In genomic region chr12:40451661-40452060, GRCh38 we compare ENCODE assay signal across 8 cellular contexts.
"Had no signal": no experiment of that assay in that cellular context is flagged by ENCODE, and none has a peak within 500 bp of the region (broad histone marks: within the 10 kb centered on the region; RNA-seq: fewer than 3 reads in every experiment).

No MANE protein-coding gene starts in this region.

- H3K9me3 ChIP-seq: HAP-1 had no signal

- H3K36me3 ChIP-seq: HAP-1 had no signal

- DNase-seq: GM23248, GOT3, H7, H9, HCEC 1CT, HFFc6 had no signal

- H3K4me3 ChIP-seq: GM23248, GM23338, HAP-1 had no signal

- H3K4me1 ChIP-seq: HAP-1 had no signal

- H3K27ac ChIP-seq: GM23248 had no signal

- H3K9ac ChIP-seq: GM23248 had no signal
